Comparison of ENCODE assay signal across 8 cellular contexts in the genomic region with DNA sequence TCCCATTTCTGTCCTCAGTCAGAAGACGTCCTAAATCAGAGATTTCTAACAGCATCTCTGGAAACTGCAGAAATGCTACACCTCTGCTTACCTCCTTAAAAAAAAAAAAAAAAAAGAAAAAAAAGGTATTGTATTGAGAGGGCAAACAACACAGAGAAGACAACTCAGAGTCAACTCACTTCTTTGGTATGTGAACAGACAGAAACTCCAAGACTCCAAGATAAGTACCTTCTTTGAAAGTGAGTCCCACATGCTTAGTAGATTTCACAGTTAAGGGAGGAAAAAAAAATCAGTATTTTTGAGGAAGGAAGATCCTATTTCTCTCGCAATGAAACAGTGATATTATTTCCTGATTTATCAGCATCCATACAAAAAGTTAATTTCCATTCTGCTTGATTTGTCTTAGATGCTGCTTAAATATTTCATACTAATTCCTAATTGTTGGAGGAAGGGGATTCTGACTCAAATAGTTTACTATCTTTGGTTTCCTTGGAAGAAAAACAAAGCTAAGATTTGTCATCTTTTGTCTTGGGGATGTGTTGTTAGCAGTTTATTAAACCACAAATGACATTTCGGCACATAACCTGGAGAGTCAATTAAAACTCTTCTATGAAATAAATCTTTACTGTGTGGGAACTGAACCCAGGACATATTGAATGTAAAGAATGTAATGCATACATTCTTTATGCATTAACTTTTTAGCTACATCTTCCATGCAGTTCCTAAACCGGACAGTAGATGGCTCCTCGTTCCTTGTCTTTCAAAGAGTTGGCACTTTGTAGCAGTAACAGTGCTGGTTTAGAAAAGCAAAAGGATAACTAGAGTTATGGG. TPM values are rescaled to one million over a fixed set of nuclear protein-coding genes. Genes with fewer than 3 reads are reported as not detected.
DNase-seq lines count a peak whose midpoint lies in the region; ATAC-seq and TF ChIP-seq lines count a peak whose summit lies in the region.

No MANE protein-coding gene starts in this region.

- no peak for TF ChIP-seq POLR2A in breast epithelium (IDR thresholded peaks at IDR 0.05)

- no peaks in the 10 kb centered on the region for H3K9me3 ChIP-seq in breast epithelium

- no peaks in the 10 kb centered on the region for H3K27me3 ChIP-seq in breast epithelium

- peaks cover 0 to 13% of the 10 kb centered on the region in 2 donors for H3K4me1 ChIP-seq in breast epithelium

- no peak overlapping the region for H3K4me3 ChIP-seq in breast epithelium

- no peak for ATAC-seq in HG02798 (IDR thresholded peaks at IDR 0.05; ENCODE audit: poor library complexity, unreplicated experiment)

- H3K36me3 ChIP-seq in breast epithelium: no peaks in the 10 kb centered on the region

- no peak overlapping the region for H3K27ac ChIP-seq in breast epithelium

- peak; percentile 72 to 94 (median 91) for TF ChIP-seq CTCF in breast epithelium (IDR thresholded peaks at IDR 0.05)

- DNase-seq in SIG-M5 treated with dmso at 0.1 percent for 504 hours (lab: John Stamatoyannopoulos, UW; ENCODE audit: unreplicated experiment) (peak; percentile 68), SIG-M5 (lab: John Stamatoyannopoulos, UW) (no peak), NCI-H1436 treated with DMSO at 0.1 percent for 48 hours (lab: John Stamatoyannopoulos, UW) (peak; percentile 42), T-helper 9 cell (peak; percentile 67), breast epithelium (ENCODE audit: low spot score in 2 of 2) (no peak), kidney tubule cell (ENCODE audit: low spot score) (peak; percentile 87)
- peak; percentile 88 for DNase-seq in stimulated activated CD4-positive, alpha-beta T cell treated with anti-CD3 and anti-CD28 coated beads, Interleukin-4, amount 100 ng/mL, for 24 hours

- intact Hi-C loops in breast epithelium (cut with DNase I; ENCODE audit: low total_unique reads): no loop called here

RNA-seq across cellular contexts. Expression of gene RASGEF1B, which starts 4.7 kb away (rescaled TPM):
- 10 to 100 TPM; 16.4 to 45.8 (median 25.0) TPM for total RNA-seq in breast epithelium

Comparison
In these comparisons a context has a peak if more than half of its experiments do, and no peak if none do; other contexts are left out.
1. DNase-seq: peak in SIG-M5 treated with dmso at 0.1 percent for 504 hours (single experiment), NCI-H1436 treated with DMSO at 0.1 percent for 48 hours (single experiment), T-helper 9 cell (single experiment), kidney tubule cell (single experiment) and stimulated activated CD4-positive, alpha-beta T cell treated with anti-CD3 and anti-CD28 coated beads, Interleukin-4, amount 100 ng/mL, for 24 hours (single experiment); none in SIG-M5 (single experiment) and breast epithelium (0 of 2).